Comparison of ENCODE assay signal across 11 cellular contexts in the genomic region with DNA sequence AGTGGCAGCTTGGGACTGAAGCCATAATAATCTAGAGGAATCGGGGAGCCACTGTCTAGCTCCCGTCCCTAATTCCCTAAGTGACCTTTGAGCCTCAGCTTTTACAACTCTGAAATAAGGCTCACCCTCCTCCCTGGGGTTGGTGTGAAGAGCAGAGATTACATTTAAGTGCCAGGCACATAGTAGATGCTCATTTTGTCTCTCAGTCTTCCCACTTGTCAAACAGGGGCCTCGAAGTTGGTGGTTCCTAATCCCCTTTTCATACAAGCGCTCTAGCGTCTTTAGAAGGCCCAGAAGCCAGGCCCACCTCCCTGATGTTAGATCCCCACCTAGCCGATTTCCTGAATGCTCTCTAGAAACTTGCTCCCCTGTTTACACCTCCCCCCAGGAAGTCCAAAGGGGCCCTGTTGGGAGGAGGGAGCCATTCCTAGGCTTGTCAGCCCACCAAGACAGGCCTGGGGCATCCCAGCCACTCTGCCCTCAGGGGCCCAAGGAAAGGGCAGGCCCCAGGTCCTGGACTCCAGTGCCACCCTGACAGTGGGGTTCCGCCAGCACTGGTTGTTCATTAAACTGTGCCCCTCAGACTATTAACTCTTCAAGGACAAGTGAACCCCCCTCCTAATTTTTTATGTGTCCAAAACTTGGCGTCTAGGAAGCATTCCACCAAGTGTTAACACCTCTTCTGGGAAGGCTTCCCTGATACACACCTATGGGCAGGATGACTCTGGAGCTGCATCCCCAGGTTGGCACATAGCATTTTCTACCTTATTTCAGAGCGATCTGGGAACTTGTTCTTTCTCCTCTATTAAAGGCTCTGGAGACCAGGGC. TPM values are rescaled to one million over a fixed set of nuclear protein-coding genes. Genes with fewer than 3 reads are reported as not detected.
DNase-seq lines count a peak whose midpoint lies in the region; ATAC-seq and TF ChIP-seq lines count a peak whose summit lies in the region.
"Had no signal": no experiment of that assay in that cellular context is flagged by ENCODE, and none has a peak within 500 bp of the region (broad histone marks: within the 10 kb centered on the region; RNA-seq: fewer than 3 reads in every experiment).

No MANE protein-coding gene starts in this region.

- no peaks in the 10 kb centered on the region for H3K9me3 Mint-ChIP-seq in CD4-positive, alpha-beta T cell
- H3K9me3 Mint-ChIP-seq in activated B cell treated with CpG ODN at 0.5 μM for 24 hours, result no peaks in the 10 kb centered on the region
- H3K9me3 Mint-ChIP-seq: stimulated activated naive CD8-positive, alpha-beta T cell treated with anti-CD3 and anti-CD28 coated beads, Interleukin-15, amount 100 ng/mL, for 72 hours had no signal

- H3K36me3 Mint-ChIP-seq in CD4-positive, alpha-beta T cell (ENCODE audit: low read depth), result peaks cover 8% of the 10 kb centered on the region
- H3K36me3 Mint-ChIP-seq in activated B cell treated with CpG ODN at 0.5 μM for 24 hours (ENCODE audit: low read depth), result peaks cover 55% of the 10 kb centered on the region

- H3K9me3 ChIP-seq in CD4-positive, alpha-beta T cell (ENCODE audit: control insufficient read depth, low read length), result no peaks in the 10 kb centered on the region
- H3K9me3 ChIP-seq in gastrocnemius medialis, result no peaks in the 10 kb centered on the region

- in situ Hi-C loops in gastrocnemius medialis (cut with MboI; ENCODE audit: low sequenced_read_pairs in 4 of 4), result no loop called here

- H3K4me1 Mint-ChIP-seq in CD4-positive, alpha-beta T cell (ENCODE audit: low read depth), result peaks cover 91% of the 10 kb centered on the region
- H3K4me1 Mint-ChIP-seq in activated B cell treated with CpG ODN at 0.5 μM for 24 hours, result peaks cover 93% of the 10 kb centered on the region

- H3K27ac ChIP-seq in CD4-positive, alpha-beta T cell (ENCODE audit: low read depth, low read length), result no peak overlapping the region
- peak overlapping the region; percentile 67 to 89 (median 76) for H3K27ac ChIP-seq in gastrocnemius medialis

- no peak for DNase-seq in CD4-positive, alpha-beta T cell
- no peak for DNase-seq in activated B cell treated with CpG ODN at 0.5 μM for 24 hours
- peak; percentile 15 to 29 for DNase-seq in left colon
- no peak for DNase-seq in gastrocnemius medialis
- DNase-seq in sciatic nerve (ENCODE audit: low spot score), result no peak
- no peak for DNase-seq in stimulated activated naive CD4-positive, alpha-beta T cell (lab: John Stamatoyannopoulos, UW)
- no peak for DNase-seq in DMS79 treated with DMSO at 0.1 percent for 48 hours (lab: John Stamatoyannopoulos, UW)
- DNase-seq: activated CD4-positive, CD25-positive, alpha-beta regulatory T cell; stimulated activated CD4-positive, alpha-beta T cell treated with anti-CD3 and anti-CD28 coated beads, Interleukin-15, amount 100 ng/mL, for 24 hours; stimulated activated naive CD8-positive, alpha-beta T cell treated with anti-CD3 and anti-CD28 coated beads, Interleukin-15, amount 100 ng/mL, for 72 hours had no signal

- no peak for TF ChIP-seq POLR2A in gastrocnemius medialis (IDR thresholded peaks at IDR 0.05)

- no peaks in the 10 kb centered on the region for H3K27me3 ChIP-seq in CD4-positive, alpha-beta T cell (ENCODE audit: control insufficient read depth, insufficient read depth, low read length)
- H3K27me3 ChIP-seq in gastrocnemius medialis, result no peaks in the 10 kb centered on the region

- no peak overlapping the region for H3K4me3 ChIP-seq in gastrocnemius medialis

- peak overlapping the region; percentile 74 for H3K27ac Mint-ChIP-seq in CD4-positive, alpha-beta T cell
- H3K27ac Mint-ChIP-seq in activated B cell treated with CpG ODN at 0.5 μM for 24 hours, result peak overlapping the region; percentile 57

- no peak for ATAC-seq in CD4-positive, alpha-beta T cell (ENCODE audit: poor library complexity)
- no peak for ATAC-seq in activated B cell treated with CpG ODN at 0.5 μM for 24 hours (ENCODE audit: low read depth)
- peak; percentile 35 for ATAC-seq in left colon
- no peak for ATAC-seq in gastrocnemius medialis
- no peak for ATAC-seq in sciatic nerve
- ATAC-seq in GM21737 (IDR thresholded peaks at IDR 0.05; ENCODE audit: unreplicated experiment), result no peak
- ATAC-seq: stimulated activated naive CD8-positive, alpha-beta T cell treated with anti-CD3 and anti-CD28 coated beads, Interleukin-15, amount 100 ng/mL, for 72 hours had no signal

- H3K4me1 ChIP-seq in gastrocnemius medialis, result peaks cover 35 to 58% of the 10 kb centered on the region in 2 donors

- H3K36me3 ChIP-seq in gastrocnemius medialis, result no peaks in the 10 kb centered on the region

- CTCF ChIA-PET in CD4-positive, alpha-beta T cell (lab: Charles Lee), result interaction anchor here (1.1 to 2.3 kb wide), 2 partner anchors 29 to 84 kb away, joined by 3 to 6 read pairs; no protein-coding TSS in a partner anchor
- CTCF ChIA-PET in activated B cell treated with CpG ODN at 0.5 μM for 24 hours (lab: Charles Lee), result interaction anchor here (2.7 kb wide), 1 partner anchor 85 kb away, joined by 14 read pairs; no protein-coding TSS in a partner anchor

- H3K4me3 Mint-ChIP-seq in CD4-positive, alpha-beta T cell, result peak overlapping the region; percentile 15
- no peak overlapping the region for H3K4me3 Mint-ChIP-seq in activated B cell treated with CpG ODN at 0.5 μM for 24 hours
- H3K4me3 Mint-ChIP-seq: stimulated activated naive CD8-positive, alpha-beta T cell treated with anti-CD3 and anti-CD28 coated beads, Interleukin-15, amount 100 ng/mL, for 72 hours had no signal

- TF ChIP-seq CTCF in CD4-positive, alpha-beta T cell (IDR thresholded peaks at IDR 0.05), result no peak
- TF ChIP-seq CTCF in activated B cell treated with CpG ODN at 0.5 μM for 24 hours (IDR thresholded peaks at IDR 0.05), result no peak
- no peak for TF ChIP-seq CTCF in gastrocnemius medialis (IDR thresholded peaks at IDR 0.05 in 4 of 5, conservative IDR thresholded peaks at IDR 0.05 in 1 of 5)

- intact Hi-C loops in CD4-positive, alpha-beta T cell (cut with DNase I, micrococcal nuclease), result loop anchor here in 1 of 2 experiments (10.0 kb wide), 1 partner anchor 685 kb away; no protein-coding TSS in a partner anchor
- intact Hi-C loops in activated B cell treated with CpG ODN at 0.5 μM for 24 hours (cut with micrococcal nuclease) (no loop called here), left colon (cut with DNase I, micrococcal nuclease) (loop anchor here in 1 of 2 donors (5.0 kb wide), 1 partner anchor 87 kb away; no protein-coding TSS in a partner anchor), gastrocnemius medialis (cut with DNase I; ENCODE audit: low total_unique reads) (loop anchor here (2.0 to 10.0 kb wide), 2 partner anchors 15 to 685 kb away; no protein-coding TSS in a partner anchor), sciatic nerve (cut with DNase I) (loop anchor here (5.0 kb wide), 1 partner anchor 77 kb away; no protein-coding TSS in a partner anchor)

- H3K27me3 Mint-ChIP-seq in CD4-positive, alpha-beta T cell, result no peaks in the 10 kb centered on the region
- H3K27me3 Mint-ChIP-seq in activated B cell treated with CpG ODN at 0.5 μM for 24 hours, result no peaks in the 10 kb centered on the region
- H3K27me3 Mint-ChIP-seq: stimulated activated naive CD8-positive, alpha-beta T cell treated with anti-CD3 and anti-CD28 coated beads, Interleukin-15, amount 100 ng/mL, for 72 hours had no signal

- POLR2A ChIA-PET in CD4-positive, alpha-beta T cell (lab: Charles Lee), result interaction anchor here (2.6 kb wide), 1 partner anchor 46 kb away, joined by 26 read pairs; no protein-coding TSS in a partner anchor
- POLR2A ChIA-PET in activated B cell treated with CpG ODN at 0.5 μM for 24 hours (lab: Charles Lee), result interaction anchor here (0.5 kb wide), 1 partner anchor 413 kb away, joined by 4 read pairs; no protein-coding TSS in a partner anchor

RNA-seq across cellular contexts. Expression of gene ECE1, which starts 49.4 kb away (rescaled TPM):
- total RNA-seq in CD4-positive, alpha-beta T cell, result 10 to 100 TPM; 62.0 to 63.6 TPM
- total RNA-seq in activated B cell treated with CpG ODN at 0.5 μM for 24 hours (208 and 209 TPM in 2 replicates), left colon (100 to 1,000 TPM; 110 to 165 TPM), gastrocnemius medialis (10 to 100 TPM; 17.1 to 39.9 (median 26.7) TPM), sciatic nerve (117 TPM)

Comparison
In these comparisons a context has a peak if more than half of its experiments do, and no peak if none do; other contexts are left out.
1. DNase-seq: peak in left colon (2 of 2); none in CD4-positive, alpha-beta T cell (0 of 10), activated B cell treated with CpG ODN at 0.5 μM for 24 hours (single experiment), gastrocnemius medialis (0 of 2), sciatic nerve (single experiment), stimulated activated naive CD4-positive, alpha-beta T cell (0 of 6) and DMS79 treated with DMSO at 0.1 percent for 48 hours (single experiment).